Comparison of ENCODE assay signal across 12 cellular contexts in genomic region chr2:109290887-109291675, GRCh38.
A peak's percentile ranks its signal among the peaks of the same experiment; 100 is the strongest.
DNase-seq lines count a peak whose midpoint lies in the region; ATAC-seq, FAIRE-seq and TF ChIP-seq lines count a peak whose summit lies in the region.
"Had no signal": no experiment of that assay in that cellular context is flagged by ENCODE, and none has a peak within 500 bp of the region (broad histone marks: within the 10 kb centered on the region; RNA-seq: fewer than 3 reads in every experiment).

No MANE protein-coding gene starts in this region.

- FAIRE-seq in kidney (lab: Jason Lieb, UNC): no peak

- no peaks in the 10 kb centered on the region for H3K4me1 Mint-ChIP-seq in activated T-cell treated with anti-CD3 and anti-CD28 coated beads, Interleukin-2, amount 50 U/mL, for 4 hours (ENCODE audit: low read depth)

- H3K4me3 ChIP-seq in kidney (ENCODE audit: low read length in 2 of 2): no peak overlapping the region
- H3K4me3 ChIP-seq: esophagus muscularis mucosa had no signal

- H3K36me3 Mint-ChIP-seq in activated T-cell treated with anti-CD3 and anti-CD28 coated beads, Interleukin-2, amount 50 U/mL, for 4 hours (ENCODE audit: insufficient read depth): no peaks in the 10 kb centered on the region

- no peak overlapping the region for H3K9ac ChIP-seq in kidney (ENCODE audit: low read length in 2 of 2)

- peaks cover 0 to 4% of the 10 kb centered on the region in 2 donors for H3K9me3 ChIP-seq in kidney (ENCODE audit: control insufficient read depth in 1 of 2, low read length in 2 of 2)
- H3K9me3 ChIP-seq: esophagus muscularis mucosa had no signal

- intact Hi-C loops in kidney (cut with DNase I): no loop called here

- H3K4me3 Mint-ChIP-seq in activated T-cell treated with anti-CD3 and anti-CD28 coated beads, Interleukin-2, amount 50 U/mL, for 4 hours: no peak overlapping the region

- H3K27ac ChIP-seq in kidney (ENCODE audit: low read depth in 2 of 2, low read length in 2 of 2): no peak overlapping the region
- H3K27ac ChIP-seq: esophagus muscularis mucosa had no signal

- H3K27me3 Mint-ChIP-seq in activated T-cell treated with anti-CD3 and anti-CD28 coated beads, Interleukin-2, amount 50 U/mL, for 4 hours (ENCODE audit: low read depth): no peaks in the 10 kb centered on the region

- peaks cover 6 to 8% of the 10 kb centered on the region in 2 donors for H3K4me1 ChIP-seq in kidney (ENCODE audit: control insufficient read depth in 1 of 2, insufficient read depth in 1 of 2, low read depth in 1 of 2, low read length in 2 of 2)

- ATAC-seq in GM21786 (IDR thresholded peaks at IDR 0.05; ENCODE audit: unreplicated experiment): no peak
- ATAC-seq in activated T-cell treated with anti-CD3 and anti-CD28 coated beads, Interleukin-2, amount 50 U/mL, for 4 hours: no peak

- H3K36me3 ChIP-seq in kidney (ENCODE audit: control insufficient read depth in 1 of 2, insufficient read depth in 2 of 2, low read length in 2 of 2): no peaks in the 10 kb centered on the region
- H3K36me3 ChIP-seq: esophagus muscularis mucosa had no signal

- peak; percentile 46 for DNase-seq in D341Med (ENCODE audit: low spot score)
- peak; percentile 52 for DNase-seq in M059J (ENCODE audit: low read depth)
- DNase-seq in astrocyte of the hippocampus (ENCODE audit: low read depth, low spot score): peak; percentile 36
- DNase-seq in kidney: peak; percentile 59
- DNase-seq in activated T-cell treated with anti-CD3 and anti-CD28 coated beads, Interleukin-2, amount 50 U/mL, for 4 hours: no peak
- no peak for DNase-seq in activated naive CD4-positive, alpha-beta T cell treated with Interleukin-2 at 50 U/mL for 16 hours
- DNase-seq in HUDEP-2 (lab: John Stamatoyannopoulos, UW; ENCODE audit: unreplicated experiment in 76 of 76): no peak
- DNase-seq: kidney glomerular epithelial cell; MV-4-11; stimulated activated CD4-positive, alpha-beta T cell treated with anti-CD3 and anti-CD28 coated beads, Interleukin-4, amount 100 ng/mL, for 24 hours had no signal

- H3K9me3 Mint-ChIP-seq in activated T-cell treated with anti-CD3 and anti-CD28 coated beads, Interleukin-2, amount 50 U/mL, for 4 hours: no peaks in the 10 kb centered on the region

- TF ChIP-seq CTCF in kidney (IDR thresholded peaks at IDR 0.05; ENCODE audit: borderline replicate concordance, extremely low read depth, insufficient read depth): no peak

Comparison
In these comparisons a context has a peak if more than half of its experiments do, and no peak if none do; other contexts are left out.
1. DNase-seq: peak in D341Med (single experiment), M059J (single experiment), astrocyte of the hippocampus (single experiment) and kidney (single experiment); none in activated T-cell treated with anti-CD3 and anti-CD28 coated beads, Interleukin-2, amount 50 U/mL, for 4 hours (single experiment), activated naive CD4-positive, alpha-beta T cell treated with Interleukin-2 at 50 U/mL for 16 hours (single experiment) and HUDEP-2 (0 of 76).